ENCODE assay signal across 1 cellular context in genomic region chr18:56627991-56628390, GRCh38.
TF ChIP-seq lines count a peak whose summit lies in the region.

No MANE protein-coding gene starts in this region.

TF ChIP-seq in A549, 52 proteins besides CTCF, POLR2A, EP300 and RAD21:
- TF ChIP-seq HMGXB4 (CRISPR knock-in tag; IDR thresholded peaks at IDR 0.05; ENCODE audit: borderline replicate concordance): no peak
- TF ChIP-seq, protein P1, sequence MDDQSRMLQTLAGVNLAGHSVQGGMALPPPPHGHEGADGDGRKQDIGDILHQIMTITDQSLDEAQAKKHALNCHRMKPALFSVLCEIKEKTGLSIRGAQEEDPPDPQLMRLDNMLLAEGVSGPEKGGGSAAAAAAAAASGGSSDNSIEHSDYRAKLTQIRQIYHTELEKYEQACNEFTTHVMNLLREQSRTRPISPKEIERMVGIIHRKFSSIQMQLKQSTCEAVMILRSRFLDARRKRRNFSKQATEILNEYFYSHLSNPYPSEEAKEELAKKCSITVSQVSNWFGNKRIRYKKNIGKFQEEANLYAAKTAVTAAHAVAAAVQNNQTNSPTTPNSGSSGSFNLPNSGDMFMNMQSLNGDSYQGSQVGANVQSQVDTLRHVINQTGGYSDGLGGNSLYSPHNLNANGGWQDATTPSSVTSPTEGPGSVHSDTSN (IDR thresholded peaks at IDR 0.05): no peak
- TF ChIP-seq MAFK (IDR thresholded peaks at IDR 0.05; ENCODE audit: partially characterized antibody): peak; percentile 40
- no peak for TF ChIP-seq BHLHE40 (IDR thresholded peaks at IDR 0.05; ENCODE audit: low read depth, low read length)
